In genomic region chr3:50627407-50628051, GRCh38 we compare ENCODE assay signal across 6 cellular contexts. TPM values are rescaled to one million over a fixed set of nuclear protein-coding genes. Genes with fewer than 3 reads are reported as not detected.
DNase-seq lines count a peak whose midpoint lies in the region; TF ChIP-seq lines count a peak whose summit lies in the region.

No MANE protein-coding gene starts in this region.

- peaks cover 2 to 9% (median 6%) of the 10 kb centered on the region in 3 donors for H3K36me3 ChIP-seq in skeletal muscle tissue (ENCODE audit: control insufficient read depth in 3 of 3, insufficient read depth in 3 of 3, low read length in 3 of 3)

- peak overlapping the region; percentile 93 for H3K27ac ChIP-seq in skeletal muscle tissue (ENCODE audit: low read depth, low read length)

- no peaks in the 10 kb centered on the region for H3K9me3 ChIP-seq in skeletal muscle tissue (ENCODE audit: control insufficient read depth in 3 of 3, low read length in 3 of 3)

- DNase-seq in Calu3 (peak; percentile 85), MV-4-11 (lab: John Stamatoyannopoulos, UW) (peak; percentile 45), endothelial cell (ENCODE audit: low spot score) (peak; percentile 33), mesenteric fat pad (ENCODE audit: low spot score) (no peak)
- DNase-seq in central memory CD4-positive, alpha-beta T cell, result no peak

- H3K27me3 ChIP-seq in skeletal muscle tissue (ENCODE audit: control insufficient read depth in 3 of 3, insufficient read depth in 3 of 3, low read length in 3 of 3), result no peaks in the 10 kb centered on the region

- H3K4me1 Mint-ChIP-seq in Calu3 (ENCODE audit: low read depth, unreplicated experiment), result peaks cover 56% of the 10 kb centered on the region
- H3K4me1 Mint-ChIP-seq in endothelial cell (ENCODE audit: unreplicated experiment), result peaks cover 4% of the 10 kb centered on the region

- H3K36me3 Mint-ChIP-seq in Calu3 (ENCODE audit: insufficient read depth, unreplicated experiment) (peaks cover 5% of the 10 kb centered on the region), endothelial cell (ENCODE audit: low read depth, unreplicated experiment) (no peaks in the 10 kb centered on the region)

- H3K4me3 ChIP-seq in skeletal muscle tissue (ENCODE audit: low read length in 3 of 3), result no peak overlapping the region

- CTCF ChIA-PET in Calu3 (lab: Charles Lee), result interaction anchor here (0.7 to 2.4 kb wide), 3 partner anchors 10 to 25 kb away, joined by 5 to 16 read pairs (median 6); no protein-coding TSS in a partner anchor

- H3K9me3 Mint-ChIP-seq in Calu3 (ENCODE audit: low read depth, unreplicated experiment) (no peaks in the 10 kb centered on the region), endothelial cell (ENCODE audit: unreplicated experiment) (no peaks in the 10 kb centered on the region)

- H3K4me1 ChIP-seq in skeletal muscle tissue (ENCODE audit: control insufficient read depth in 3 of 3, insufficient read depth in 3 of 3, low read length in 3 of 3), result peaks cover 63 to 96% (median 73%) of the 10 kb centered on the region in 3 donors

- intact Hi-C loops in Calu3 (cut with micrococcal nuclease; ENCODE audit: unreplicated experiment), result no loop called here

- H3K27ac Mint-ChIP-seq in Calu3 (ENCODE audit: unreplicated experiment) (peak overlapping the region; percentile 92), endothelial cell (ENCODE audit: unreplicated experiment) (no peak overlapping the region)

- H3K9ac ChIP-seq in skeletal muscle tissue (ENCODE audit: low read depth in 1 of 3, low read length in 3 of 3), result peak overlapping the region; percentile 32 to 57 (median 57)

- no TSS peak for BruUV-seq in Calu3 (replicated peaks; lab: Mats Ljungman, UMichigan)

- no peak for TF ChIP-seq CTCF in Calu3 (IDR thresholded peaks at IDR 0.05; ENCODE audit: unreplicated experiment)
- TF ChIP-seq CTCF in endothelial cell (IDR thresholded peaks at IDR 0.05; ENCODE audit: unreplicated experiment), result no peak

- no peaks in the 10 kb centered on the region for H3K27me3 Mint-ChIP-seq in Calu3 (ENCODE audit: unreplicated experiment)
- peaks cover 2% of the 10 kb centered on the region for H3K27me3 Mint-ChIP-seq in endothelial cell (ENCODE audit: unreplicated experiment)

- peak overlapping the region; percentile 59 for H3K4me3 Mint-ChIP-seq in Calu3 (ENCODE audit: low read depth, unreplicated experiment)
- H3K4me3 Mint-ChIP-seq in endothelial cell (ENCODE audit: unreplicated experiment), result no peak overlapping the region

RNA-seq across cellular contexts. Expression of gene MAPKAPK3, which starts 10.6 kb away (rescaled TPM):
- 40.6 and 44.6 TPM in 2 replicates for total RNA-seq in Calu3 (2022)
- total RNA-seq in endothelial cell (ENCODE audit: unreplicated experiment), result 6.4 TPM
- 20.9 TPM for total RNA-seq in skeletal muscle tissue
- 44.7 TPM for total RNA-seq in mesenteric fat pad

RNA-seq across cellular contexts. Expression of gene CISH, which starts 16.0 kb away (rescaled TPM):
- total RNA-seq in Calu3 (2022), result 1.4 and 1.6 TPM in 2 replicates
- 2.6 TPM for total RNA-seq in endothelial cell (ENCODE audit: unreplicated experiment)
- total RNA-seq in skeletal muscle tissue, result 4.7 TPM
- 56.2 TPM for total RNA-seq in mesenteric fat pad

RNA-seq across cellular contexts. Expression of gene DOCK3, which starts 47.2 kb away (rescaled TPM):
- 0.19 and 0.34 TPM in 2 replicates for total RNA-seq in Calu3 (2022)
- total RNA-seq in endothelial cell (ENCODE audit: unreplicated experiment), result 1.3 TPM
- total RNA-seq in skeletal muscle tissue, result 0.52 TPM
- 0.51 TPM for total RNA-seq in mesenteric fat pad

RNA-seq across cellular contexts. Expression of gene HEMK1, which starts 58.2 kb away (rescaled TPM):
- total RNA-seq in Calu3 (2022) (17.6 and 20.0 TPM in 2 replicates), endothelial cell (ENCODE audit: unreplicated experiment) (10.9 TPM), skeletal muscle tissue (7.8 TPM), mesenteric fat pad (15.5 TPM)

RNA-seq across cellular contexts. Expression of gene C3orf18, which starts 60.0 kb away (rescaled TPM):
- 2.7 and 3.1 TPM in 2 replicates for total RNA-seq in Calu3 (2022)
- 4.0 TPM for total RNA-seq in endothelial cell (ENCODE audit: unreplicated experiment)
- 11.5 TPM for total RNA-seq in skeletal muscle tissue
- total RNA-seq in mesenteric fat pad, result 8.9 TPM

Comparison
In these comparisons a context has a peak if more than half of its experiments do, and no peak if none do; other contexts are left out.
1. DNase-seq: peak in Calu3 (single experiment), MV-4-11 (single experiment) and endothelial cell (single experiment); none in mesenteric fat pad (single experiment) and central memory CD4-positive, alpha-beta T cell (single experiment).
2. RNA of gene CISH, which starts 16.0 kb away (total RNA-seq): 56.2 TPM in mesenteric fat pad (single experiment); 4.7 TPM in skeletal muscle tissue (single experiment), 2.6 TPM in endothelial cell (single experiment) and 1.4 to 1.6 TPM in Calu3; every median in the first group is over 10 times any median in the second.